6 cellular contexts compared by ENCODE assay signal in the genomic region with DNA sequence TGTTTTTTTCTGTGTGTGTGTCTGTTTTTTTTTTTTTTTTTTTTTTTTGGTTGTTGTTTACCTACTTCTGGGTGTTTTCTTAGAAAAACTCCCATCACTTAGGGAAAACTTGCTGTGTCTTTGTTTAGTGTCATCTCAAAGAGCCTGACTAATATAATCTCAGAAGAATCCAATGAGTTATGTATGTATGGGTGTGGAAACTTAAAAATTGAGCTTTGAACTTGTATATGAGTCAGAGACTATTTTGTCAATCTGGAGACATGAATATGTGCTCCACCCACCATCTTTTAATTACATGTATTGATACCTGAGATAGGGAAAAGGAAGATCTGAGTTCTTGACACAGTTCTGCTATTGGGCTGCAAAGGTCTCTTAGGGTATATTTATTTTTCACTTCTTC.
"Had no signal": no experiment of that assay in that cellular context is flagged by ENCODE, and none has a peak within 500 bp of the region (broad histone marks: within the 10 kb centered on the region; RNA-seq: fewer than 3 reads in every experiment).

No MANE protein-coding gene starts in this region.

- H2AFZ ChIP-seq: GM23248 had no signal

- FAIRE-seq: HTR-8/SVneo had no signal

- H3K9ac ChIP-seq: GM23248 had no signal

- DNase-seq: GM23248, GOT3, H7, HCEC 1CT, IMR-90 had no signal

- H3K4me3 ChIP-seq: GM23248 had no signal

- H3K27ac ChIP-seq: GM23248 had no signal
